Comparison of ENCODE assay signal across 19 cellular contexts in the genomic region with DNA sequence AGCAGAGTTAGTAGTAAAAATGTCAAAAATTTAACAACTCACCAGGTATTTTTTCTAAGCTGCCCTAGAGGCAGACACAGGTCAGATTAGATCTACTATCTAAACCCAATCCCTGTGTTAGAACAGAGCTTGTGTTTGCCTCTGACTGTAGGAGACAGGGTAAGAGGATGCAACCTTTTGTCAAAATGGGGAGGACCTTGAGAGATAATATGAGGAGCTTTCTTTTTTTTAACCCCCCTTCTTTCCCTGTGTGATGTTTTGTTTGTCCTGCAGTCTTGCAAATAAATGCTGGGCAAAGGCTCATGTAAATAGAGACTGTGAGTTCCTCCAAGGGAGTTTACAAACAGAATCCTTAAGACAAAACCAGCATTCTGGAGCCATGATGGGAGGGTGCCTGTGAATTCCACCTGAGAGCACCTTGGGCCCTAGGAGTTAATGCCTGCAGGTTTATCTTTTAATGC.
"Had no signal": no experiment of that assay in that cellular context is flagged by ENCODE, and none has a peak within 500 bp of the region (broad histone marks: within the 10 kb centered on the region; RNA-seq: fewer than 3 reads in every experiment).

No MANE protein-coding gene starts in this region.

- FAIRE-seq: urothelium cell line had no signal

- H3K27me3 ChIP-seq: ascending aorta, breast epithelium, gastrocnemius medialis, ovary, sigmoid colon, stomach, testis had no signal

- H3K4me1 ChIP-seq: ascending aorta, breast epithelium, gastrocnemius medialis, sigmoid colon, stomach, testis had no signal

- H3K4me3 Mint-ChIP-seq: activated T-helper 1 cell treated with anti-CD3 and anti-CD28 coated beads, Interleukin-12 subunit alpha, Interleukin-12 subunit beta, Interleukin-2, Interleukin-4 antibody, amounts not matched to agents 30 ng/mL and 10 ng/mL and 1 ng/mL, durations not matched to agents 14 hours and 24 hours and 36 hours had no signal

- H3K9me3 Mint-ChIP-seq: activated T-helper 1 cell treated with anti-CD3 and anti-CD28 coated beads, Interleukin-12 subunit alpha, Interleukin-12 subunit beta, Interleukin-2, Interleukin-4 antibody, amounts not matched to agents 30 ng/mL and 10 ng/mL and 1 ng/mL, durations not matched to agents 14 hours and 24 hours and 36 hours had no signal

- H3K36me3 ChIP-seq: ascending aorta, breast epithelium, gastrocnemius medialis, heart left ventricle, ovary, sigmoid colon, stomach had no signal

- H3K27ac Mint-ChIP-seq: activated T-helper 1 cell treated with anti-CD3 and anti-CD28 coated beads, Interleukin-12 subunit alpha, Interleukin-12 subunit beta, Interleukin-2, Interleukin-4 antibody, amounts not matched to agents 30 ng/mL and 10 ng/mL and 1 ng/mL, durations not matched to agents 14 hours and 24 hours and 36 hours had no signal

- DNase-seq: activated CD4-positive, alpha-beta T cell treated with anti-CD3 and anti-CD28 coated beads, Interleukin-2, amount 50 U/mL, for 1 hour; activated naive CD4-positive, alpha-beta T cell; dermis blood vessel endothelial cell; gastrocnemius medialis; heart left ventricle; left colon; midbrain; ovary; sigmoid colon; stimulated activated CD4-positive, alpha-beta T cell treated with anti-CD3 and anti-CD28 coated beads, Interleukin-1b, Interleukin-23, amount 100 ng/mL, for 48 hours; stomach; T-helper 9 cell; testis had no signal

- H3K9me3 ChIP-seq: ascending aorta, breast epithelium, gastrocnemius medialis, heart left ventricle, ovary, sigmoid colon, stomach, testis had no signal

- ATAC-seq: activated CD4-positive, CD25-positive, alpha-beta regulatory T cell treated with anti-CD3 and anti-CD28 coated beads, Interleukin-2, amount 50 U/mL, for 24 hours; gastrocnemius medialis; heart left ventricle; left colon had no signal

- H3K4me3 ChIP-seq: ascending aorta, breast epithelium, gastrocnemius medialis, heart left ventricle, lung, ovary, sigmoid colon, stomach, testis had no signal

- H3K27ac ChIP-seq: ascending aorta, gastrocnemius medialis, heart left ventricle, ovary, sigmoid colon, stomach, testis had no signal
